Comparison of ENCODE assay signal across 25 cellular contexts in the genomic region with DNA sequence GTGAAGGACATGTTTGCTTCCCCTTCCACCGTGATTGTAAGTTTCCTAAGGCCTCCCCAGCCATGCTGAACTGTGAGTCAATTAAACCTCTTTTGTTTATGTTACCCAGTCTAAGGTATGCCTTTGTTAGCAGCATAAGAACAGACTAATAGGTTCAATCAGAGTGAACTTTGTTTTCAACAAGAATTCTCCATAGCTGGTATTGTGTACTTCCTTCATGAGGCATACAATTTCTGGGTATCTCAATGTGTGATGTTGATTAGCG.
"Had no signal": no experiment of that assay in that cellular context is flagged by ENCODE, and none has a peak within 500 bp of the region (broad histone marks: within the 10 kb centered on the region; RNA-seq: fewer than 3 reads in every experiment).

No MANE protein-coding gene starts in this region.

- H3K4me3 Mint-ChIP-seq: activated CD4-positive, alpha-beta T cell treated with anti-CD3 and anti-CD28 coated beads for 36 hours; activated CD8-positive, alpha-beta T cell treated with anti-CD3 and anti-CD28 coated beads for 36 hours; activated naive CD8-positive, alpha-beta T cell treated with anti-CD3 and anti-CD28 coated beads, Interleukin-2, amount 10 ng/mL, durations not matched to agents 7 days and 5 days; activated T-cell treated with anti-CD3 and anti-CD28 coated beads, Interleukin-2, amount 50 U/mL, for 72 hours; central memory CD8-positive, alpha-beta T cell had no signal

- H3K27me3 ChIP-seq: adrenal gland, SJCRH30 had no signal

- H3K9me3 ChIP-seq: adrenal gland, SJCRH30, SK-N-SH had no signal

- H3K4me1 ChIP-seq: adrenal gland, SJCRH30 had no signal

- H3K36me3 Mint-ChIP-seq: activated naive CD8-positive, alpha-beta T cell treated with anti-CD3 and anti-CD28 coated beads, Interleukin-2, amount 10 ng/mL, durations not matched to agents 7 days and 5 days had no signal

- ATAC-seq: activated CD4-positive, alpha-beta T cell treated with anti-CD3 and anti-CD28 coated beads for 36 hours; activated CD8-positive, alpha-beta T cell treated with anti-CD3 and anti-CD28 coated beads for 36 hours; activated T-cell treated with anti-CD3 and anti-CD28 coated beads, Interleukin-2, amount 50 U/mL, for 72 hours; Panc1 had no signal

- H3K4me1 Mint-ChIP-seq: activated CD4-positive, alpha-beta T cell treated with anti-CD3 and anti-CD28 coated beads for 36 hours; activated naive CD8-positive, alpha-beta T cell treated with anti-CD3 and anti-CD28 coated beads, Interleukin-2, amount 10 ng/mL, durations not matched to agents 7 days and 5 days; central memory CD8-positive, alpha-beta T cell had no signal

- H3K27ac ChIP-seq: adrenal gland, SJCRH30, VCaP had no signal

- H3K36me3 ChIP-seq: adrenal gland, SJCRH30 had no signal

- H3K27me3 Mint-ChIP-seq: activated CD4-positive, alpha-beta T cell treated with anti-CD3 and anti-CD28 coated beads for 36 hours; activated CD8-positive, alpha-beta T cell treated with anti-CD3 and anti-CD28 coated beads for 36 hours; activated naive CD8-positive, alpha-beta T cell treated with anti-CD3 and anti-CD28 coated beads, Interleukin-2, amount 10 ng/mL, durations not matched to agents 7 days and 5 days; central memory CD8-positive, alpha-beta T cell had no signal

- H3K9ac ChIP-seq: SK-N-SH had no signal

- DNase-seq: activated CD4-positive, alpha-beta T cell treated with anti-CD3 and anti-CD28 coated beads for 36 hours; activated CD4-positive, alpha-beta T cell treated with anti-CD3 and anti-CD28 coated beads, Interleukin-2, amount 50 U/mL, for 1 hour; activated CD8-positive, alpha-beta memory T cell treated with anti-CD3 and anti-CD28 coated beads, Interleukin-2, amount 50 U/mL, for 4 hours; activated CD8-positive, alpha-beta T cell treated with anti-CD3 and anti-CD28 coated beads for 36 hours; activated naive CD4-positive, alpha-beta T cell treated with anti-CD3 and anti-CD28 coated beads, Interleukin-2, amount 50 U/mL, for 16 hours; activated naive CD8-positive, alpha-beta T cell treated with anti-CD3 and anti-CD28 coated beads, Interleukin-2, amount 10 ng/mL, durations not matched to agents 7 days and 5 days; activated T-cell treated with anti-CD3 and anti-CD28 coated beads, Interleukin-2, amount 50 U/mL, for 72 hours; adrenal gland; anterior cingulate cortex; MM.1S; NCI-H1105; NCI-H1436; NCI-H1694 treated with DMSO at 0.1 percent for 48 hours; NCI-H2029 treated with DMSO at 0.1 percent for 48 hours; NCI-H510A treated with DMSO at 0.1 percent for 48 hours; NCI-H69; NK-92 treated with Interleukin-12 subunit alpha and Interleukin-12 subunit beta, amount 100 ng/mL, for 24 hours; Right ventricle myocardium superior; RPMI8226; SJCRH30; SK-N-SH; T-helper 1 cell had no signal

- H3K4me3 ChIP-seq: adrenal gland, SJCRH30 had no signal

- H3K27ac Mint-ChIP-seq: activated CD4-positive, alpha-beta T cell treated with anti-CD3 and anti-CD28 coated beads for 36 hours; activated CD8-positive, alpha-beta T cell treated with anti-CD3 and anti-CD28 coated beads for 36 hours; activated naive CD8-positive, alpha-beta T cell treated with anti-CD3 and anti-CD28 coated beads, Interleukin-2, amount 10 ng/mL, durations not matched to agents 7 days and 5 days; activated T-cell treated with anti-CD3 and anti-CD28 coated beads, Interleukin-2, amount 50 U/mL, for 72 hours had no signal
